Comparison of ENCODE assay signal across 25 cellular contexts in the genomic region with DNA sequence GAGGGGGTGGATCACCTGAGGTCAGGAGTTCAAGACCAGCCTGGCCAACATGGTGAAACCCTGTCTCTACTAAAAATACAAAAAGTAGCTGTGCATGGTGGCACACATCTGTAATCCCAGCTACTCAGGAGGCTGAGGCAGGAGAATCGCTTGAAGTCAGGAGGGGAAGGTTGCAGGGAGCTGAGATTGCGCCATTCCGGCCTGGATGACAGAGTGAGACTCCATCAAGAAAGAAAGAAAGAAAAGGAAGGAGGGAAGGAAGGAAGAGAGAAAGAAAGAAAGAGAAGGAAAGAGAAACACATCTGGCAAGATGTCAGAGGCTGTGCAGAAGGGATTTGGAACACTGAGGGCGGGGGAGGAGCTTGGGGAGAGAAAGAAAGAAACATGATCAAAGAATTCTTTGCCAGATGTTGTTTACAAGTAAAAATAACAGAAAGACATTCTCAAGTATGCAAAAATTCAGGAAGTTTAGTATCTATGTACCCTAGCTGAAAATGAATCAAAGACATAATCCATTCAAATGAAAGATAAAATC.
"Had no signal": no experiment of that assay in that cellular context is flagged by ENCODE, and none has a peak within 500 bp of the region (broad histone marks: within the 10 kb centered on the region; RNA-seq: fewer than 3 reads in every experiment).

No MANE protein-coding gene starts in this region.

- H3K36me3 Mint-ChIP-seq: mesothelial cell of epicardium; natural killer cell treated with Interleukin-12 subunit alpha and Interleukin-12 subunit beta and Interleukin-15 and Interleukin-18, amount 100 ng/mL, for 72 hours; stimulated activated naive B cell treated with anti-CD40 and anti-IgM and Interleukin-4, amounts not matched to agents 10 μg/mL and 1 μg/mL and 100 μg/mL, for 72 hours had no signal

- H3K36me3 ChIP-seq: esophagus squamous epithelium, gastrocnemius medialis, neutrophil, right lobe of liver, transverse colon, upper lobe of right lung, uterus had no signal

- DNase-seq: effector CD4-positive, alpha-beta T cell; erythroblast; esophagus squamous epithelium; foreskin fibroblast; gastrocnemius medialis; mucosa of descending colon; naive B cell; right lobe of liver; small intestine; stimulated activated CD4-positive, alpha-beta T cell treated with anti-CD3 and anti-CD28 coated beads, Interleukin-15, amount 100 ng/mL, for 24 hours; stimulated activated CD4-positive, alpha-beta T cell treated with anti-CD3 and anti-CD28 coated beads, Interleukin-2, amount 100 ng/mL, for 48 hours; stimulated activated naive B cell treated with anti-CD40 and anti-IgM and Interleukin-4, amounts not matched to agents 10 μg/mL and 1 μg/mL and 100 μg/mL, for 72 hours; transverse colon; upper lobe of right lung; uterus had no signal

- H3K9me3 Mint-ChIP-seq: natural killer cell treated with Interleukin-12 subunit alpha and Interleukin-12 subunit beta and Interleukin-15 and Interleukin-18, amount 100 ng/mL, for 72 hours had no signal

- H3K4me3 Mint-ChIP-seq: memory B cell; mesothelial cell of epicardium; natural killer cell treated with Interleukin-12 subunit alpha and Interleukin-12 subunit beta and Interleukin-15 and Interleukin-18, amount 100 ng/mL, for 72 hours; neural crest cell; stimulated activated naive B cell treated with anti-CD40 and anti-IgM and Interleukin-4, amounts not matched to agents 10 μg/mL and 1 μg/mL and 100 μg/mL, for 72 hours; stimulated activated naive CD8-positive, alpha-beta T cell treated with anti-CD3 and anti-CD28 coated beads, Interleukin-15, Interleukin-2, amounts not matched to agents 100 ng/mL and 50 ng/mL, for 24 hours had no signal

- H3K27ac Mint-ChIP-seq: memory B cell; mesothelial cell of epicardium; naive B cell; natural killer cell treated with Interleukin-12 subunit alpha and Interleukin-12 subunit beta and Interleukin-15 and Interleukin-18, amount 100 ng/mL, for 72 hours; progenitor cell of endocrine pancreas; stimulated activated naive B cell treated with anti-CD40 and anti-IgM and Interleukin-4, amounts not matched to agents 10 μg/mL and 1 μg/mL and 100 μg/mL, for 72 hours; stimulated activated naive CD8-positive, alpha-beta T cell treated with anti-CD3 and anti-CD28 coated beads, Interleukin-15, Interleukin-2, amounts not matched to agents 100 ng/mL and 50 ng/mL, for 24 hours had no signal

- H3K4me1 ChIP-seq: esophagus squamous epithelium, gastrocnemius medialis, parathyroid adenoma, right lobe of liver, transverse colon, upper lobe of right lung, uterus had no signal

- H3K4me3 ChIP-seq: dorsolateral prefrontal cortex, esophagus squamous epithelium, gastrocnemius medialis, lung, mucosa of descending colon, right lobe of liver, transverse colon, upper lobe of right lung, uterus had no signal

- H3K9ac ChIP-seq: parathyroid adenoma had no signal

- H3K9me3 ChIP-seq: esophagus squamous epithelium, mucosa of descending colon, neutrophil, right lobe of liver, upper lobe of right lung, uterus had no signal

- H3K27ac ChIP-seq: dorsolateral prefrontal cortex, esophagus squamous epithelium, gastrocnemius medialis, neutrophil, parathyroid adenoma, right lobe of liver, transverse colon, upper lobe of right lung, uterus had no signal

- H3K27me3 ChIP-seq: dorsolateral prefrontal cortex, right lobe of liver, uterus had no signal
